2 cellular contexts compared by ENCODE assay signal in the genomic region with DNA sequence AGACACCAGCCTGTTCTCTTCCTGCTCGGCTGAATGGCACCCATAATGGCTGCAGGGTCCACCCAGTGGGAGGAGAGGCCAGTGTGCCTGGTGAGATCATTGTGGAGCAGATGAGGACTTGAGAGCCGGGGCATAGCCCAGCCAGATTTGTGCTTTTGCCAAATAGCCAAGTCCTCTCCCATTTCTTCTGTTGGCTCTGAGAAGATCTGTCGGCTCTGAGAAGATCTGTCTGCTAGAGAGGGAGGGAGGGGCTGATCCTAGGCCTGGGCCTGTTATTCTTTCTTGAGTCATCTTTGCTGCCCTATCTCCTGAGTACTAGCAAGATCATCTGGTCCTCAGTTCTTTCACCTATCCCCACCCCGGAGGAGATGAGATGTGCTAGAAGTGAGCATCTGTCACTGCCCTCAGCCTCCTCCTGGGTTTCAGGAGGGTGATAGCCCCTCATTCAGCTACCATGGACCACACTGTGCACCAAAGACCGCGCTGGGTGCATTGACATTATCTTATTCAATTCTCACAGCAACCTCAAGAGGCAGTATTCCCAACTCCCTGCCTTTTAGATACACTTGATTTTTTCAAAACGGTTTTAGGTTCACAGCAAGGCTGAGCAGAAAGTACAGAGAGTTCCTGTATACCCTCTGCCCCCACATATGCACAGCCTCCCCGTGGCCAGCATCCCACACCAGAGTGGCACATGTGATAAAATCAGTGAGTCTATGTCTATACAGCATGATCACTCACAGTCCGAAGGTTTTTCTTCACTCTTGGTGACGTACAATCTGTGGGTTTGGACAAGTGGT.
TF ChIP-seq lines count a peak whose summit lies in the region.

No MANE protein-coding gene starts in this region.

TF ChIP-seq in IMR-90, 13 proteins besides CTCF, POLR2A, EP300 and RAD21:
- TF ChIP-seq MAFK (IDR thresholded peaks at IDR 0.05; ENCODE audit: low read depth, low read length) (no peak), RCOR1 (IDR thresholded peaks at IDR 0.05; ENCODE audit: insufficient replicate concordance, low read length) (no peak), MAZ (IDR thresholded peaks at IDR 0.05; ENCODE audit: borderline replicate concordance, low read depth, low read length) (no peak), SMC3 (IDR thresholded peaks at IDR 0.05; ENCODE audit: low read depth, low read length) (no peak), NFE2L2 (IDR thresholded peaks at IDR 0.05; ENCODE audit: low read depth, low read length) (no peak), RFX5 (IDR thresholded peaks at IDR 0.05; ENCODE audit: low read depth, low read length) (no peak), BHLHE40 (IDR thresholded peaks at IDR 0.05; ENCODE audit: low read depth, low read length) (no peak), CEBPB (IDR thresholded peaks at IDR 0.05; ENCODE audit: low read depth, low read length) (no peak), MXI1 (IDR thresholded peaks at IDR 0.05; ENCODE audit: borderline replicate concordance, low read depth, low read length) (no peak), FOS (IDR thresholded peaks at IDR 0.05; ENCODE audit: low read depth, low read length) (no peak), CHD1 (IDR thresholded peaks at IDR 0.05; ENCODE audit: low read depth, low read length) (no peak)
- TF ChIP-seq, protein P1, sequence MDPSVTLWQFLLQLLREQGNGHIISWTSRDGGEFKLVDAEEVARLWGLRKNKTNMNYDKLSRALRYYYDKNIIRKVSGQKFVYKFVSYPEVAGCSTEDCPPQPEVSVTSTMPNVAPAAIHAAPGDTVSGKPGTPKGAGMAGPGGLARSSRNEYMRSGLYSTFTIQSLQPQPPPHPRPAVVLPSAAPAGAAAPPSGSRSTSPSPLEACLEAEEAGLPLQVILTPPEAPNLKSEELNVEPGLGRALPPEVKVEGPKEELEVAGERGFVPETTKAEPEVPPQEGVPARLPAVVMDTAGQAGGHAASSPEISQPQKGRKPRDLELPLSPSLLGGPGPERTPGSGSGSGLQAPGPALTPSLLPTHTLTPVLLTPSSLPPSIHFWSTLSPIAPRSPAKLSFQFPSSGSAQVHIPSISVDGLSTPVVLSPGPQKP (IDR thresholded peaks at IDR 0.05; ENCODE audit: borderline replicate concordance, low read depth, low read length) = no peak
- TF ChIP-seq, protein P2, sequence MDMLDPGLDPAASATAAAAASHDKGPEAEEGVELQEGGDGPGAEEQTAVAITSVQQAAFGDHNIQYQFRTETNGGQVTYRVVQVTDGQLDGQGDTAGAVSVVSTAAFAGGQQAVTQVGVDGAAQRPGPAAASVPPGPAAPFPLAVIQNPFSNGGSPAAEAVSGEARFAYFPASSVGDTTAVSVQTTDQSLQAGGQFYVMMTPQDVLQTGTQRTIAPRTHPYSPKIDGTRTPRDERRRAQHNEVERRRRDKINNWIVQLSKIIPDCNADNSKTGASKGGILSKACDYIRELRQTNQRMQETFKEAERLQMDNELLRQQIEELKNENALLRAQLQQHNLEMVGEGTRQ (IDR thresholded peaks at IDR 0.05; ENCODE audit: low read depth, low read length) = no peak

TF ChIP-seq in K562, 482 proteins besides CTCF, POLR2A, EP300 and RAD21:
- no peak for TF ChIP-seq SNIP1 (IDR thresholded peaks at IDR 0.05; ENCODE audit: low read depth)
- TF ChIP-seq BRF1 (IDR thresholded peaks at IDR 0.05; ENCODE audit: borderline replicate concordance, extremely low read depth, insufficient read length) = no peak
- no peak for TF ChIP-seq ZNF76 (CRISPR knock-in tag; IDR thresholded peaks at IDR 0.05; ENCODE audit: borderline replicate concordance)
- TF ChIP-seq, protein P3, sequence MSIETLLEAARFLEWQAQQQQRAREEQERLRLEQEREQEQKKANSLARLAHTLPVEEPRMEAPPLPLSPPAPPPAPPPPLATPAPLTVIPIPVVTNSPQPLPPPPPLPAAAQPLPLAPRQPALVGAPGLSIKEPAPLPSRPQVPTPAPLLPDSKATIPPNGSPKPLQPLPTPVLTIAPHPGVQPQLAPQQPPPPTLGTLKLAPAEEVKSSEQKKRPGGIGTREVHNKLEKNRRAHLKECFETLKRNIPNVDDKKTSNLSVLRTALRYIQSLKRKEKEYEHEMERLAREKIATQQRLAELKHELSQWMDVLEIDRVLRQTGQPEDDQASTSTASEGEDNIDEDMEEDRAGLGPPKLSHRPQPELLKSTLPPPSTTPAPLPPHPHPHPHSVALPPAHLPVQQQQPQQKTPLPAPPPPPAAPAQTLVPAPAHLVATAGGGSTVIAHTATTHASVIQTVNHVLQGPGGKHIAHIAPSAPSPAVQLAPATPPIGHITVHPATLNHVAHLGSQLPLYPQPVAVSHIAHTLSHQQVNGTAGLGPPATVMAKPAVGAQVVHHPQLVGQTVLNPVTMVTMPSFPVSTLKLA (conservative IDR thresholded peaks at IDR 0.05) = no peak
- no peak for TF ChIP-seq CBFA2T3 (IDR thresholded peaks at IDR 0.05)
- TF ChIP-seq ADNP (tag; IDR thresholded peaks at IDR 0.05) = no peak
- no peak for TF ChIP-seq ZNF444 (CRISPR knock-in tag; IDR thresholded peaks at IDR 0.05)
- TF ChIP-seq, protein P4, sequence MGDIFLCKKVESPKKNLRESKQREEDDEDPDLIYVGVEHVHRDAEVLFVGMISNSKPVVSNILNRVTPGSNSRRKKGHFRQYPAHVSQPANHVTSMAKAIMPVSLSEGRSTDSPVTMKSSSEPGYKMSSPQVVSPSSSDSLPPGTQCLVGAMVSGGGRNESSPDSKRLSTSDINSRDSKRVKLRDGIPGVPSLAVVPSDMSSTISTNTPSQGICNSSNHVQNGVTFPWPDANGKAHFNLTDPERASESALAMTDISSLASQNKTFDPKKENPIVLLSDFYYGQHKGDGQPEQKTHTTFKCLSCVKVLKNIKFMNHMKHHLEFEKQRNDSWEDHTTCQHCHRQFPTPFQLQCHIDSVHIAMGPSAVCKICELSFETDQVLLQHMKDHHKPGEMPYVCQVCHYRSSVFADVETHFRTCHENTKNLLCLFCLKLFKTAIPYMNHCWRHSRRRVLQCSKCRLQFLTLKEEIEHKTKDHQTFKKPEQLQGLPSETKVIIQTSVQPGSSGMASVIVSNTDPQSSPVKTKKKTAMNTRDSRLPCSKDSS (IDR thresholded peaks at IDR 0.05; ENCODE audit: low read depth, partially characterized antibody) = no peak
- TF ChIP-seq RBM22 (IDR thresholded peaks at IDR 0.05; ENCODE audit: low read depth, low read length, poor library complexity, severe bottlenecking) = no peak
- no peak for TF ChIP-seq KAT7 (CRISPR knock-in tag; IDR thresholded peaks at IDR 0.05; ENCODE audit: borderline replicate concordance)
- no peak for TF ChIP-seq FOSL1 (tag; conservative IDR thresholded peaks at IDR 0.05)
- TF ChIP-seq RFX1 (IDR thresholded peaks at IDR 0.05) = no peak
- TF ChIP-seq, protein P5, sequence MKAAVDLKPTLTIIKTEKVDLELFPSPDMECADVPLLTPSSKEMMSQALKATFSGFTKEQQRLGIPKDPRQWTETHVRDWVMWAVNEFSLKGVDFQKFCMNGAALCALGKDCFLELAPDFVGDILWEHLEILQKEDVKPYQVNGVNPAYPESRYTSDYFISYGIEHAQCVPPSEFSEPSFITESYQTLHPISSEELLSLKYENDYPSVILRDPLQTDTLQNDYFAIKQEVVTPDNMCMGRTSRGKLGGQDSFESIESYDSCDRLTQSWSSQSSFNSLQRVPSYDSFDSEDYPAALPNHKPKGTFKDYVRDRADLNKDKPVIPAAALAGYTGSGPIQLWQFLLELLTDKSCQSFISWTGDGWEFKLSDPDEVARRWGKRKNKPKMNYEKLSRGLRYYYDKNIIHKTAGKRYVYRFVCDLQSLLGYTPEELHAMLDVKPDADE (conservative IDR thresholded peaks at IDR 0.05; ENCODE audit: control insufficient read depth, low read depth, low read length) = no peak
- TF ChIP-seq, protein P6, sequence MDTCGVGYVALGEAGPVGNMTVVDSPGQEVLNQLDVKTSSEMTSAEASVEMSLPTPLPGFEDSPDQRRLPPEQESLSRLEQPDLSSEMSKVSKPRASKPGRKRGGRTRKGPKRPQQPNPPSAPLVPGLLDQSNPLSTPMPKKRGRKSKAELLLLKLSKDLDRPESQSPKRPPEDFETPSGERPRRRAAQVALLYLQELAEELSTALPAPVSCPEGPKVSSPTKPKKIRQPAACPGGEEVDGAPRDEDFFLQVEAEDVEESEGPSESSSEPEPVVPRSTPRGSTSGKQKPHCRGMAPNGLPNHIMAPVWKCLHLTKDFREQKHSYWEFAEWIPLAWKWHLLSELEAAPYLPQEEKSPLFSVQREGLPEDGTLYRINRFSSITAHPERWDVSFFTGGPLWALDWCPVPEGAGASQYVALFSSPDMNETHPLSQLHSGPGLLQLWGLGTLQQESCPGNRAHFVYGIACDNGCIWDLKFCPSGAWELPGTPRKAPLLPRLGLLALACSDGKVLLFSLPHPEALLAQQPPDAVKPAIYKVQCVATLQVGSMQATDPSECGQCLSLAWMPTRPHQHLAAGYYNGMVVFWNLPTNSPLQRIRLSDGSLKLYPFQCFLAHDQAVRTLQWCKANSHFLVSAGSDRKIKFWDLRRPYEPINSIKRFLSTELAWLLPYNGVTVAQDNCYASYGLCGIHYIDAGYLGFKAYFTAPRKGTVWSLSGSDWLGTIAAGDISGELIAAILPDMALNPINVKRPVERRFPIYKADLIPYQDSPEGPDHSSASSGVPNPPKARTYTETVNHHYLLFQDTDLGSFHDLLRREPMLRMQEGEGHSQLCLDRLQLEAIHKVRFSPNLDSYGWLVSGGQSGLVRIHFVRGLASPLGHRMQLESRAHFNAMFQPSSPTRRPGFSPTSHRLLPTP (IDR thresholded peaks at IDR 0.05; ENCODE audit: borderline replicate concordance, extremely low read depth, insufficient read length) = no peak
- TF ChIP-seq TAF15 (IDR thresholded peaks at IDR 0.05; ENCODE audit: low read depth, low read length) = no peak
- no peak for TF ChIP-seq MCM7 (IDR thresholded peaks at IDR 0.05)
- TF ChIP-seq, protein P7, sequence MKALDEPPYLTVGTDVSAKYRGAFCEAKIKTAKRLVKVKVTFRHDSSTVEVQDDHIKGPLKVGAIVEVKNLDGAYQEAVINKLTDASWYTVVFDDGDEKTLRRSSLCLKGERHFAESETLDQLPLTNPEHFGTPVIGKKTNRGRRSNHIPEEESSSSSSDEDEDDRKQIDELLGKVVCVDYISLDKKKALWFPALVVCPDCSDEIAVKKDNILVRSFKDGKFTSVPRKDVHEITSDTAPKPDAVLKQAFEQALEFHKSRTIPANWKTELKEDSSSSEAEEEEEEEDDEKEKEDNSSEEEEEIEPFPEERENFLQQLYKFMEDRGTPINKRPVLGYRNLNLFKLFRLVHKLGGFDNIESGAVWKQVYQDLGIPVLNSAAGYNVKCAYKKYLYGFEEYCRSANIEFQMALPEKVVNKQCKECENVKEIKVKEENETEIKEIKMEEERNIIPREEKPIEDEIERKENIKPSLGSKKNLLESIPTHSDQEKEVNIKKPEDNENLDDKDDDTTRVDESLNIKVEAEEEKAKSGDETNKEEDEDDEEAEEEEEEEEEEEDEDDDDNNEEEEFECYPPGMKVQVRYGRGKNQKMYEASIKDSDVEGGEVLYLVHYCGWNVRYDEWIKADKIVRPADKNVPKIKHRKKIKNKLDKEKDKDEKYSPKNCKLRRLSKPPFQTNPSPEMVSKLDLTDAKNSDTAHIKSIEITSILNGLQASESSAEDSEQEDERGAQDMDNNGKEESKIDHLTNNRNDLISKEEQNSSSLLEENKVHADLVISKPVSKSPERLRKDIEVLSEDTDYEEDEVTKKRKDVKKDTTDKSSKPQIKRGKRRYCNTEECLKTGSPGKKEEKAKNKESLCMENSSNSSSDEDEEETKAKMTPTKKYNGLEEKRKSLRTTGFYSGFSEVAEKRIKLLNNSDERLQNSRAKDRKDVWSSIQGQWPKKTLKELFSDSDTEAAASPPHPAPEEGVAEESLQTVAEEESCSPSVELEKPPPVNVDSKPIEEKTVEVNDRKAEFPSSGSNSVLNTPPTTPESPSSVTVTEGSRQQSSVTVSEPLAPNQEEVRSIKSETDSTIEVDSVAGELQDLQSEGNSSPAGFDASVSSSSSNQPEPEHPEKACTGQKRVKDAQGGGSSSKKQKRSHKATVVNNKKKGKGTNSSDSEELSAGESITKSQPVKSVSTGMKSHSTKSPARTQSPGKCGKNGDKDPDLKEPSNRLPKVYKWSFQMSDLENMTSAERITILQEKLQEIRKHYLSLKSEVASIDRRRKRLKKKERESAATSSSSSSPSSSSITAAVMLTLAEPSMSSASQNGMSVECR (CRISPR knock-in tag; IDR thresholded peaks at IDR 0.05) = no peak
